ENCODE assay signal across 1 cellular context in the genomic region with DNA sequence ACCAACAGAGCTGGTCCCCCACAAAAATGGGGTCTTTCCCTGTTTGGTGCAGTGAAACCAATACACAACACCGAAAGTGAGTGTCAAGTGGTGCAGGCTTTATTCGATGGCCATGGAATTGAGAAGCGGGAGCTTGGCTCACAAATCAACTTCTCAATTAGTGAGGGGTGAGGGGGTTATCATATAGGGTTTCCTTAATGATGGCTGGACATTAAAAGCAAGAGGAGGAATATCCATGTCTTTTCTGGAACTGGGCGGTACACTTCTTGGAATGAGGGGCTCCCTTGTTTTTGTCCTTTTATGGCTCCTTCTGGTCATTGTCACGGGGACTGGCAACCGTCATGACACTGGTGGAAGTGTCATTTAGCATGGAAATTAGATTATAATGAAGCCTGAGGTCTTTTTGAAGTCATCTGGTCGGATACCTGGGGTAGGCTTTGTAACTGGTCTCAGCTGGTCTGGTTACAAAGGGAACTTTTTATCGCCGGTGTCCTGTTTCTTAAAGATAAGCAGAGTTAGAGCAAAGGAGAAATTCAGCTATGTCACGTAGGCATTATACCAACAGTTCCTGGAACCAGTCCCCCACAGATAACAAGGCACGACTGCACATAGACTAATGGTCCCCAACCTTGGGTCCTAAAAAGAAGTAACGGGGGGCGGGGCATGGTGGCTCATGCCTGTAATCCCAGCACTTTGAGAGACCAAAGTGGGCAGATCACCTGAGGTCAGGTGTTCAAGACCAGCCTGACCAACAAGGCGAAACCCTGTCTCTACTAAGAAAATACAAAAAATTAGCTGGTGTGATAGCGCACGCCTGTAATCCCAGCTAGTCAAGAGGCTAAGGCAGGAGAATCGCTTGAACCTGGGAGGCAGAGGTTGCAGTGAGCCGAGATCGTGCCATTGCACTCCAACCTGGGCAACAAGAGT.
A peak's percentile ranks its signal among the peaks of the same experiment; 100 is the strongest.
TF ChIP-seq lines count a peak whose summit lies in the region.

No MANE protein-coding gene starts in this region.

TF ChIP-seq in K562, 482 proteins besides CTCF, POLR2A, EP300 and RAD21 (continued from another document and continues in another):
- TF ChIP-seq BACH1 (tag; IDR thresholded peaks at IDR 0.05) (peak; percentile 89; the same call in 1 of the 2 replicates), MECOM (CRISPR knock-in tag; IDR thresholded peaks at IDR 0.05) (0 out of 2 replicates have a peak, but pooled peaks have one; percentile 63), MTF1 (CRISPR knock-in tag; IDR thresholded peaks at IDR 0.05; ENCODE audit: borderline replicate concordance) (peak; percentile 77), ZNF165 (CRISPR knock-in tag; IDR thresholded peaks at IDR 0.05; ENCODE audit: borderline replicate concordance) (peak; percentile 75; the same call in 1 of the 2 replicates), PHF20 (IDR thresholded peaks at IDR 0.05; ENCODE audit: partially characterized antibody) (no peak), ZEB2 (IDR thresholded peaks at IDR 0.05) (peak; percentile 99), ZNF217 (CRISPR knock-in tag; IDR thresholded peaks at IDR 0.05) (no peak), KDM2B (CRISPR knock-in tag; IDR thresholded peaks at IDR 0.05) (0 out of 2 replicates have a peak, but pooled peaks have one; percentile 21), RNF2 (IDR thresholded peaks at IDR 0.05) (peak; percentile 90), POLR2AphosphoS5 (IDR thresholded peaks at IDR 0.05; ENCODE audit: control insufficient read depth, insufficient read depth, low read depth, low read length) (peak; percentile 93), SREBF2 (CRISPR knock-in tag; IDR thresholded peaks at IDR 0.05) (no peak), RBM34 (IDR thresholded peaks at IDR 0.05; ENCODE audit: borderline replicate concordance, insufficient read depth, low read length) (no peak), MCM3 (IDR thresholded peaks at IDR 0.05) (no peak), ARID2 (IDR thresholded peaks at IDR 0.05) (no peak), ZNF551 (CRISPR knock-in tag; IDR thresholded peaks at IDR 0.05) (no peak), NFRKB (IDR thresholded peaks at IDR 0.05; ENCODE audit: low read depth) (peak; percentile 97), SIX5 (IDR thresholded peaks at IDR 0.05; ENCODE audit: borderline replicate concordance in 1 of 2, insufficient read depth in 1 of 2, low read depth in 1 of 2, low read length in 2 of 2) (0 out of 4 replicates have a peak, but pooled peaks of 1 of the 2 experiments have one; percentile 13), GABPB2 (CRISPR knock-in tag; conservative IDR thresholded peaks at IDR 0.05) (no peak), SRSF9 (IDR thresholded peaks at IDR 0.05; ENCODE audit: borderline replicate concordance, low read depth, low read length) (no peak)
- TF ChIP-seq, protein P1, sequence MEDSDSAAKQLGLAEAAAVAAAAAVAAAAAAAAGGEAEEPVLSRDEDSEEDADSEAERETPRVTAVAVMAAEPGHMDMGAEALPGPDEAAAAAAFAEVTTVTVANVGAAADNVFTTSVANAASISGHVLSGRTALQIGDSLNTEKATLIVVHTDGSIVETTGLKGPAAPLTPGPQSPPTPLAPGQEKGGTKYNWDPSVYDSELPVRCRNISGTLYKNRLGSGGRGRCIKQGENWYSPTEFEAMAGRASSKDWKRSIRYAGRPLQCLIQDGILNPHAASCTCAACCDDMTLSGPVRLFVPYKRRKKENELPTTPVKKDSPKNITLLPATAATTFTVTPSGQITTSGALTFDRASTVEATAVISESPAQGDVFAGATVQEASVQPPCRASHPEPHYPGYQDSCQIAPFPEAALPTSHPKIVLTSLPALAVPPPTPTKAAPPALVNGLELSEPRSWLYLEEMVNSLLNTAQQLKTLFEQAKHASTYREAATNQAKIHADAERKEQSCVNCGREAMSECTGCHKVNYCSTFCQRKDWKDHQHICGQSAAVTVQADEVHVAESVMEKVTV (CRISPR knock-in tag; IDR thresholded peaks at IDR 0.05) = no peak
- TF ChIP-seq, protein P2, sequence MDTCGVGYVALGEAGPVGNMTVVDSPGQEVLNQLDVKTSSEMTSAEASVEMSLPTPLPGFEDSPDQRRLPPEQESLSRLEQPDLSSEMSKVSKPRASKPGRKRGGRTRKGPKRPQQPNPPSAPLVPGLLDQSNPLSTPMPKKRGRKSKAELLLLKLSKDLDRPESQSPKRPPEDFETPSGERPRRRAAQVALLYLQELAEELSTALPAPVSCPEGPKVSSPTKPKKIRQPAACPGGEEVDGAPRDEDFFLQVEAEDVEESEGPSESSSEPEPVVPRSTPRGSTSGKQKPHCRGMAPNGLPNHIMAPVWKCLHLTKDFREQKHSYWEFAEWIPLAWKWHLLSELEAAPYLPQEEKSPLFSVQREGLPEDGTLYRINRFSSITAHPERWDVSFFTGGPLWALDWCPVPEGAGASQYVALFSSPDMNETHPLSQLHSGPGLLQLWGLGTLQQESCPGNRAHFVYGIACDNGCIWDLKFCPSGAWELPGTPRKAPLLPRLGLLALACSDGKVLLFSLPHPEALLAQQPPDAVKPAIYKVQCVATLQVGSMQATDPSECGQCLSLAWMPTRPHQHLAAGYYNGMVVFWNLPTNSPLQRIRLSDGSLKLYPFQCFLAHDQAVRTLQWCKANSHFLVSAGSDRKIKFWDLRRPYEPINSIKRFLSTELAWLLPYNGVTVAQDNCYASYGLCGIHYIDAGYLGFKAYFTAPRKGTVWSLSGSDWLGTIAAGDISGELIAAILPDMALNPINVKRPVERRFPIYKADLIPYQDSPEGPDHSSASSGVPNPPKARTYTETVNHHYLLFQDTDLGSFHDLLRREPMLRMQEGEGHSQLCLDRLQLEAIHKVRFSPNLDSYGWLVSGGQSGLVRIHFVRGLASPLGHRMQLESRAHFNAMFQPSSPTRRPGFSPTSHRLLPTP (IDR thresholded peaks at IDR 0.05; ENCODE audit: borderline replicate concordance, extremely low read depth, insufficient read length) = peak; percentile 59
- TF ChIP-seq, protein P3, sequence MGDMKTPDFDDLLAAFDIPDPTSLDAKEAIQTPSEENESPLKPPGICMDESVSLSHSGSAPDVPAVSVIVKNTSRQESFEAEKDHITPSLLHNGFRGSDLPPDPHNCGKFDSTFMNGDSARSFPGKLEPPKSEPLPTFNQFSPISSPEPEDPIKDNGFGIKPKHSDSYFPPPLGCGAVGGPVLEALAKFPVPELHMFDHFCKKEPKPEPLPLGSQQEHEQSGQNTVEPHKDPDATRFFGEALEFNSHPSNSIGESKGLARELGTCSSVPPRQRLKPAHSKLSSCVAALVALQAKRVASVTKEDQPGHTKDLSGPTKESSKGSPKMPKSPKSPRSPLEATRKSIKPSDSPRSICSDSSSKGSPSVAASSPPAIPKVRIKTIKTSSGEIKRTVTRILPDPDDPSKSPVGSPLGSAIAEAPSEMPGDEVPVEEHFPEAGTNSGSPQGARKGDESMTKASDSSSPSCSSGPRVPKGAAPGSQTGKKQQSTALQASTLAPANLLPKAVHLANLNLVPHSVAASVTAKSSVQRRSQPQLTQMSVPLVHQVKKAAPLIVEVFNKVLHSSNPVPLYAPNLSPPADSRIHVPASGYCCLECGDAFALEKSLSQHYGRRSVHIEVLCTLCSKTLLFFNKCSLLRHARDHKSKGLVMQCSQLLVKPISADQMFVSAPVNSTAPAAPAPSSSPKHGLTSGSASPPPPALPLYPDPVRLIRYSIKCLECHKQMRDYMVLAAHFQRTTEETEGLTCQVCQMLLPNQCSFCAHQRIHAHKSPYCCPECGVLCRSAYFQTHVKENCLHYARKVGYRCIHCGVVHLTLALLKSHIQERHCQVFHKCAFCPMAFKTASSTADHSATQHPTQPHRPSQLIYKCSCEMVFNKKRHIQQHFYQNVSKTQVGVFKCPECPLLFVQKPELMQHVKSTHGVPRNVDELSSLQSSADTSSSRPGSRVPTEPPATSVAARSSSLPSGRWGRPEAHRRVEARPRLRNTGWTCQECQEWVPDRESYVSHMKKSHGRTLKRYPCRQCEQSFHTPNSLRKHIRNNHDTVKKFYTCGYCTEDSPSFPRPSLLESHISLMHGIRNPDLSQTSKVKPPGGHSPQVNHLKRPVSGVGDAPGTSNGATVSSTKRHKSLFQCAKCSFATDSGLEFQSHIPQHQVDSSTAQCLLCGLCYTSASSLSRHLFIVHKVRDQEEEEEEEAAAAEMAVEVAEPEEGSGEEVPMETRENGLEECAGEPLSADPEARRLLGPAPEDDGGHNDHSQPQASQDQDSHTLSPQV (IDR thresholded peaks at IDR 0.05) = no peak
- TF ChIP-seq, protein P4, sequence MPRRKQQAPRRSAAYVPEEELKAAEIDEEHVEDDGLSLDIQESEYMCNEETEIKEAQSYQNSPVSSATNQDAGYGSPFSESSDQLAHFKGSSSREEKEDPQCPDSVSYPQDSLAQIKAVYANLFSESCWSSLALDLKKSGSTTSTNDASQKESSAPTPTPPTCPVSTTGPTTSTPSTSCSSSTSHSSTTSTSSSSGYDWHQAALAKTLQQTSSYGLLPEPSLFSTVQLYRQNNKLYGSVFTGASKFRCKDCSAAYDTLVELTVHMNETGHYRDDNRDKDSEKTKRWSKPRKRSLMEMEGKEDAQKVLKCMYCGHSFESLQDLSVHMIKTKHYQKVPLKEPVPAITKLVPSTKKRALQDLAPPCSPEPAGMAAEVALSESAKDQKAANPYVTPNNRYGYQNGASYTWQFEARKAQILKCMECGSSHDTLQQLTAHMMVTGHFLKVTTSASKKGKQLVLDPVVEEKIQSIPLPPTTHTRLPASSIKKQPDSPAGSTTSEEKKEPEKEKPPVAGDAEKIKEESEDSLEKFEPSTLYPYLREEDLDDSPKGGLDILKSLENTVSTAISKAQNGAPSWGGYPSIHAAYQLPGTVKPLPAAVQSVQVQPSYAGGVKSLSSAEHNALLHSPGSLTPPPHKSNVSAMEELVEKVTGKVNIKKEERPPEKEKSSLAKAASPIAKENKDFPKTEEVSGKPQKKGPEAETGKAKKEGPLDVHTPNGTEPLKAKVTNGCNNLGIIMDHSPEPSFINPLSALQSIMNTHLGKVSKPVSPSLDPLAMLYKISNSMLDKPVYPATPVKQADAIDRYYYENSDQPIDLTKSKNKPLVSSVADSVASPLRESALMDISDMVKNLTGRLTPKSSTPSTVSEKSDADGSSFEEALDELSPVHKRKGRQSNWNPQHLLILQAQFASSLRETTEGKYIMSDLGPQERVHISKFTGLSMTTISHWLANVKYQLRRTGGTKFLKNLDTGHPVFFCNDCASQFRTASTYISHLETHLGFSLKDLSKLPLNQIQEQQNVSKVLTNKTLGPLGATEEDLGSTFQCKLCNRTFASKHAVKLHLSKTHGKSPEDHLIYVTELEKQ (CRISPR knock-in tag; IDR thresholded peaks at IDR 0.05) = peak; percentile 52; the same call in 1 of the 2 replicates
- TF ChIP-seq, protein P5, sequence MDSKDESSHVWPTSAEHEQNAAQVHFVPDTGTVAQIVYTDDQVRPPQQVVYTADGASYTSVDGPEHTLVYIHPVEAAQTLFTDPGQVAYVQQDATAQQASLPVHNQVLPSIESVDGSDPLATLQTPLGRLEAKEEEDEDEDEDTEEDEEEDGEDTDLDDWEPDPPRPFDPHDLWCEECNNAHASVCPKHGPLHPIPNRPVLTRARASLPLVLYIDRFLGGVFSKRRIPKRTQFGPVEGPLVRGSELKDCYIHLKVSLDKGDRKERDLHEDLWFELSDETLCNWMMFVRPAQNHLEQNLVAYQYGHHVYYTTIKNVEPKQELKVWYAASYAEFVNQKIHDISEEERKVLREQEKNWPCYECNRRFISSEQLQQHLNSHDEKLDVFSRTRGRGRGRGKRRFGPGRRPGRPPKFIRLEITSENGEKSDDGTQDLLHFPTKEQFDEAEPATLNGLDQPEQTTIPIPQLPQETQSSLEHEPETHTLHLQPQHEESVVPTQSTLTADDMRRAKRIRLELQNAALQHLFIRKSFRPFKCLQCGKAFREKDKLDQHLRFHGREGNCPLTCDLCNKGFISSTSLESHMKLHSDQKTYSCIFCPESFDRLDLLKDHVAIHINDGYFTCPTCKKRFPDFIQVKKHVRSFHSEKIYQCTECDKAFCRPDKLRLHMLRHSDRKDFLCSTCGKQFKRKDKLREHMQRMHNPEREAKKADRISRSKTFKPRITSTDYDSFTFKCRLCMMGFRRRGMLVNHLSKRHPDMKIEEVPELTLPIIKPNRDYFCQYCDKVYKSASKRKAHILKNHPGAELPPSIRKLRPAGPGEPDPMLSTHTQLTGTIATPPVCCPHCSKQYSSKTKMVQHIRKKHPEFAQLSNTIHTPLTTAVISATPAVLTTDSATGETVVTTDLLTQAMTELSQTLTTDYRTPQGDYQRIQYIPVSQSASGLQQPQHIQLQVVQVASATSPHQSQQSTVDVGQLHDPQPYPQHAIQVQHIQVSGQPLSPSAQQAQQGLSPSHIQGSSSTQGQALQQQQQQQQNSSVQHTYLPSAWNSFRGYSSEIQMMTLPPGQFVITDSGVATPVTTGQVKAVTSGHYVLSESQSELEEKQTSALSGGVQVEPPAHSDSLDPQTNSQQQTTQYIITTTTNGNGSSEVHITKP (IDR thresholded peaks at IDR 0.05; ENCODE audit: partially characterized antibody) = no peak
- TF ChIP-seq, protein P6, sequence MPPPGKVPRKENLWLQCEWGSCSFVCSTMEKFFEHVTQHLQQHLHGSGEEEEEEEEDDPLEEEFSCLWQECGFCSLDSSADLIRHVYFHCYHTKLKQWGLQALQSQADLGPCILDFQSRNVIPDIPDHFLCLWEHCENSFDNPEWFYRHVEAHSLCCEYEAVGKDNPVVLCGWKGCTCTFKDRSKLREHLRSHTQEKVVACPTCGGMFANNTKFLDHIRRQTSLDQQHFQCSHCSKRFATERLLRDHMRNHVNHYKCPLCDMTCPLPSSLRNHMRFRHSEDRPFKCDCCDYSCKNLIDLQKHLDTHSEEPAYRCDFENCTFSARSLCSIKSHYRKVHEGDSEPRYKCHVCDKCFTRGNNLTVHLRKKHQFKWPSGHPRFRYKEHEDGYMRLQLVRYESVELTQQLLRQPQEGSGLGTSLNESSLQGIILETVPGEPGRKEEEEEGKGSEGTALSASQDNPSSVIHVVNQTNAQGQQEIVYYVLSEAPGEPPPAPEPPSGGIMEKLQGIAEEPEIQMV (tag; conservative IDR thresholded peaks at IDR 0.05; ENCODE audit: low read depth) = peak; percentile 78
